8 cellular contexts compared by ENCODE assay signal in the genomic region with DNA sequence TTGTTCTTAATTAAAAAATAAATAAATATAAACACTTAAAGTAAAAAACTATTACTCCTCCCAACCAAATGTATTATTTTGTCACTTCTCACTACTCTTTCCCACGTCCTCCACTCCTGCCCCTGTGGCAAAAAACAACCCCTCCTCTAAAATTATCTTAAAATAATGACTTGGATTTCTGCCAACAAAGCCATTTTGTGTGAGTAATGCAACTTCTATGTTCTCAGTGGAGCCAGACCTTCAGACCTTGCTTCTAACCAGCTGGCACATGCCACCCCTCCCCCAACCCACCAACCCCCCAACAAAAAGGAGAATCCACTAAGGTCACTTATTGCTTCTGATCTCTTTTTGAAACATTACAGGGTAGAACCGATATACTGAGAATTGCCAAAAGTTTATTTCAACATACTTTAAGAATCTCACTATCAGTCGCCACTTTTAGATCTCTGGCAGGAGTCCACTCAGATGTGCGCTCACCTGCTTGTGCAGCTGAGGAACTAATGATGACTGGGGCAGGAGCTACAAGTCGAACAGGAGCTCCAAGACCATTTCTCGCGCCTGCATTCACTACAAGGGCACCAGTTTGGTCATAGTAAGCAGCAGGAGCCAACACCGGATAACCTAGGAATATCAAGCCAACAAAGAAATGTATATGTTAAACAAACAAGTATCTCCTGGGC. TPM values are rescaled to one million over a fixed set of nuclear protein-coding genes. Genes with fewer than 3 reads are reported as not detected.
DNase-seq lines count a peak whose midpoint lies in the region; ATAC-seq, FAIRE-seq and TF ChIP-seq lines count a peak whose summit lies in the region.

No MANE protein-coding gene starts in this region.

- no peak overlapping the region for H3K4me2 ChIP-seq in Karpas-422 (ENCODE audit: low read depth, low read length, poor library complexity, severe bottlenecking)

- no peak overlapping the region for H2AFZ ChIP-seq in Karpas-422 (ENCODE audit: low read length)

- peaks cover 93% of the 10 kb centered on the region for H3K79me2 ChIP-seq in Karpas-422 (ENCODE audit: low read length)

- POLR2A ChIA-PET in A673 (lab: Charles Lee; ENCODE audit: low non-redundant PET) = no interaction called here

- H3K4me1 ChIP-seq in A673 (ENCODE audit: insufficient read depth, low read length, poor library complexity, severe bottlenecking) = peaks cover 14% of the 10 kb centered on the region
- peaks cover 0 to 40% of the 10 kb centered on the region in 2 donors for H3K4me1 ChIP-seq in right atrium auricular region
- peaks cover 34% of the 10 kb centered on the region for H3K4me1 ChIP-seq in Karpas-422 (ENCODE audit: low read length)

- CTCF ChIA-PET in A673 (lab: Charles Lee) = no interaction called here

- no TSS peak for BruUV-seq in A673 (replicated peaks; lab: Mats Ljungman, UMichigan)

- TF ChIP-seq CTCF in A673 (conservative IDR thresholded peaks at IDR 0.05; ENCODE audit: low read depth, low read length) (no peak), right atrium auricular region (IDR thresholded peaks at IDR 0.05) (no peak)

- H3K4me3 ChIP-seq in A673 (ENCODE audit: low read depth, low read length, poor library complexity, severe bottlenecking) = no peak overlapping the region
- H3K4me3 ChIP-seq in right atrium auricular region = no peak overlapping the region
- H3K4me3 ChIP-seq in Karpas-422 (ENCODE audit: low read length) = no peak overlapping the region

- DNase-seq in A673 (ENCODE audit: low spot score) (peak; percentile 74), HS-5 (ENCODE audit: low read depth) (peak; percentile 43), right atrium auricular region (ENCODE audit: low spot score) (no peak), GM12891 (ENCODE audit: insufficient read length, low spot score) (no peak), Karpas-422 (no peak), activated T-cell treated with anti-CD3 and anti-CD28 coated beads for 4 hours (no peak)
- DNase-seq in central memory CD4-positive, alpha-beta T cell = no peak

- H3K9ac ChIP-seq in Karpas-422 (ENCODE audit: low read length) = no peak overlapping the region

- no peak for FAIRE-seq in GM12891 (lab: Jason Lieb, UNC)

- peak; percentile 80 for ATAC-seq in SK-N-SH treated with all-trans-retinoic acid at 6 μM for 48 hours

- no peaks in the 10 kb centered on the region for H3K27me3 ChIP-seq in A673 (replicated peaks; ENCODE audit: insufficient read depth, low read depth, low read length, poor library complexity)
- H3K27me3 ChIP-seq in right atrium auricular region = no peaks in the 10 kb centered on the region
- no peaks in the 10 kb centered on the region for H3K27me3 ChIP-seq in Karpas-422 (ENCODE audit: low read length)

- H3K36me3 ChIP-seq in A673 (ENCODE audit: insufficient read depth, low read length, poor library complexity, severe bottlenecking) = peaks cover 78% of the 10 kb centered on the region
- peaks cover 60% of the 10 kb centered on the region for H3K36me3 ChIP-seq in right atrium auricular region
- peaks cover 67% of the 10 kb centered on the region for H3K36me3 ChIP-seq in Karpas-422 (ENCODE audit: insufficient read depth, low read length)

- H4K20me1 ChIP-seq in Karpas-422 (ENCODE audit: insufficient read depth, low read depth, low read length) = peaks cover 19% of the 10 kb centered on the region

- intact Hi-C loops in A673 (cut with micrococcal nuclease; ENCODE audit: unreplicated experiment) = no loop called here

- no peaks in the 10 kb centered on the region for H3K9me3 ChIP-seq in A673 (ENCODE audit: low read depth, low read length, poor library complexity, severe bottlenecking)
- no peaks in the 10 kb centered on the region for H3K9me3 ChIP-seq in right atrium auricular region
- H3K9me3 ChIP-seq in Karpas-422 (ENCODE audit: low read length) = no peaks in the 10 kb centered on the region

- peak overlapping the region; percentile 21 for H3K27ac ChIP-seq in A673 (ENCODE audit: low read depth, low read length, poor library complexity, severe bottlenecking)
- H3K27ac ChIP-seq in right atrium auricular region = peak overlapping the region; percentile 2 to 36
- H3K27ac ChIP-seq in Karpas-422 (ENCODE audit: low read length) = no peak overlapping the region

- no peak for TF ChIP-seq POLR2A in GM12891 (IDR thresholded peaks at IDR 0.05; ENCODE audit: low read depth, low read length)

- H3K9me2 ChIP-seq in Karpas-422 (replicated peaks; ENCODE audit: insufficient read depth, low read length) = no peaks in the 10 kb centered on the region

TF ChIP-seq in SK-N-SH treated with all-trans-retinoic acid at 6 μM for 48 hours, 23 proteins besides CTCF, POLR2A, EP300 and RAD21 (continues in another document):
- TF ChIP-seq, protein P1, sequence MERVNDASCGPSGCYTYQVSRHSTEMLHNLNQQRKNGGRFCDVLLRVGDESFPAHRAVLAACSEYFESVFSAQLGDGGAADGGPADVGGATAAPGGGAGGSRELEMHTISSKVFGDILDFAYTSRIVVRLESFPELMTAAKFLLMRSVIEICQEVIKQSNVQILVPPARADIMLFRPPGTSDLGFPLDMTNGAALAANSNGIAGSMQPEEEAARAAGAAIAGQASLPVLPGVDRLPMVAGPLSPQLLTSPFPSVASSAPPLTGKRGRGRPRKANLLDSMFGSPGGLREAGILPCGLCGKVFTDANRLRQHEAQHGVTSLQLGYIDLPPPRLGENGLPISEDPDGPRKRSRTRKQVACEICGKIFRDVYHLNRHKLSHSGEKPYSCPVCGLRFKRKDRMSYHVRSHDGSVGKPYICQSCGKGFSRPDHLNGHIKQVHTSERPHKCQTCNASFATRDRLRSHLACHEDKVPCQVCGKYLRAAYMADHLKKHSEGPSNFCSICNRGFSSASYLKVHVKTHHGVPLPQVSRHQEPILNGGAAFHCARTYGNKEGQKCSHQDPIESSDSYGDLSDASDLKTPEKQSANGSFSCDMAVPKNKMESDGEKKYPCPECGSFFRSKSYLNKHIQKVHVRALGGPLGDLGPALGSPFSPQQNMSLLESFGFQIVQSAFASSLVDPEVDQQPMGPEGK (CRISPR knock-in tag; IDR thresholded peaks at IDR 0.05; ENCODE audit: borderline replicate concordance) = peak; percentile 60; the same call in 1 of the 2 replicates
- 0 out of 2 replicates have a peak, but pooled peaks have one; percentile 19 for TF ChIP-seq CSDC2 (CRISPR knock-in tag; IDR thresholded peaks at IDR 0.05)
- peak; percentile 73; the same call in 1 of the 2 replicates for TF ChIP-seq TCF4 (CRISPR knock-in tag; IDR thresholded peaks at IDR 0.05; ENCODE audit: borderline replicate concordance)
- TF ChIP-seq ZNF8 (CRISPR knock-in tag; IDR thresholded peaks at IDR 0.05) = no peak; the same call in 1 of the 2 replicates
- TF ChIP-seq, protein P2, sequence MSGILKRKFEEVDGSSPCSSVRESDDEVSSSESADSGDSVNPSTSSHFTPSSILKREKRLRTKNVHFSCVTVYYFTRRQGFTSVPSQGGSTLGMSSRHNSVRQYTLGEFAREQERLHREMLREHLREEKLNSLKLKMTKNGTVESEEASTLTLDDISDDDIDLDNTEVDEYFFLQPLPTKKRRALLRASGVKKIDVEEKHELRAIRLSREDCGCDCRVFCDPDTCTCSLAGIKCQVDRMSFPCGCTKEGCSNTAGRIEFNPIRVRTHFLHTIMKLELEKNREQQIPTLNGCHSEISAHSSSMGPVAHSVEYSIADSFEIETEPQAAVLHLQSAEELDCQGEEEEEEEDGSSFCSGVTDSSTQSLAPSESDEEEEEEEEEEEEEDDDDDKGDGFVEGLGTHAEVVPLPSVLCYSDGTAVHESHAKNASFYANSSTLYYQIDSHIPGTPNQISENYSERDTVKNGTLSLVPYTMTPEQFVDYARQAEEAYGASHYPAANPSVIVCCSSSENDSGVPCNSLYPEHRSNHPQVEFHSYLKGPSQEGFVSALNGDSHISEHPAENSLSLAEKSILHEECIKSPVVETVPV (CRISPR knock-in tag; IDR thresholded peaks at IDR 0.05) = peak; percentile 78; the same call in 1 of the 2 replicates

TF ChIP-seq in GM12891, 5 proteins besides CTCF, POLR2A, EP300 and RAD21:
- TF ChIP-seq TAF1 (IDR thresholded peaks at IDR 0.05; ENCODE audit: low read depth, low read length) = no peak
- no peak for TF ChIP-seq POU2F2 (IDR thresholded peaks at IDR 0.05; ENCODE audit: low read depth, low read length)
- no peak for TF ChIP-seq POLR2AphosphoS5 (IDR thresholded peaks at IDR 0.05; ENCODE audit: low read depth, low read length)

RNA-seq across cellular contexts. Expression of a gene that starts 58.3 kb away (rescaled TPM):
- total RNA-seq in A673 (2021) = 7.7 and 11.6 TPM in 2 replicates
- 10 to 100 TPM; 15.9 to 43.8 TPM for total RNA-seq in right atrium auricular region
- polyA plus RNA-seq in GM12891 (2012; ENCODE audit: low read depth, missing spikeins) = 0.06 TPM
- 0.04 and 0.94 TPM in 2 replicates for total RNA-seq in Karpas-422 (2014; rRNA removed; shearing (Covaris generic); ENCODE audit: low replicate concordance)

Comparison
In these comparisons a context has a peak if more than half of its experiments do, and no peak if none do; other contexts are left out.
1. DNase-seq: peak in A673 (single experiment) and HS-5 (single experiment); none in right atrium auricular region (single experiment), GM12891 (single experiment), Karpas-422 (single experiment), activated T-cell treated with anti-CD3 and anti-CD28 coated beads for 4 hours (single experiment) and central memory CD4-positive, alpha-beta T cell (single experiment).